In genomic region chr3:181912384-181912783, GRCh38 we compare ENCODE assay signal across 34 cellular contexts.
A peak's percentile ranks its signal among the peaks of the same experiment; 100 is the strongest.
DNase-seq lines count a peak whose midpoint lies in the region; ATAC-seq and TF ChIP-seq lines count a peak whose summit lies in the region.
"Had no signal": no experiment of that assay in that cellular context is flagged by ENCODE, and none has a peak within 500 bp of the region (broad histone marks: within the 10 kb centered on the region; RNA-seq: fewer than 3 reads in every experiment).

No MANE protein-coding gene starts in this region.

- no peaks in the 10 kb centered on the region for H3F3A ChIP-seq in OCI-LY1 (ENCODE audit: insufficient read depth, low read length)

- H3K4me1 ChIP-seq in OCI-LY1 (ENCODE audit: insufficient read depth, low read length, severe bottlenecking): peaks cover 81% of the 10 kb centered on the region
- H3K4me1 ChIP-seq in aorta (ENCODE audit: control insufficient read depth in 1 of 2, insufficient read depth in 2 of 2, low read length in 2 of 2): no peaks in the 10 kb centered on the region
- H3K4me1 ChIP-seq: gastrocnemius medialis, psoas muscle, uterus had no signal

- no peaks in the 10 kb centered on the region for H3K9me3 ChIP-seq in OCI-LY1 (ENCODE audit: low read length)
- H3K9me3 ChIP-seq in aorta (ENCODE audit: control insufficient read depth, low read length): no peaks in the 10 kb centered on the region
- H3K9me3 ChIP-seq: gastrocnemius medialis, mucosa of descending colon, psoas muscle, stomach, uterus had no signal

- H3K9me2 ChIP-seq in OCI-LY1 (ENCODE audit: low read depth, low read length): no peaks in the 10 kb centered on the region

- TF ChIP-seq CTCF in OCI-LY1 (IDR thresholded peaks at IDR 0.05; ENCODE audit: low read length): no peak

- no peak for DNase-seq in NCI-H2196 treated with DMSO at 0.1 percent for 48 hours (lab: John Stamatoyannopoulos, UW; ENCODE audit: unreplicated experiment)
- DNase-seq in C1 segment of cervical spinal cord (lab: John Stamatoyannopoulos, UW): no peak
- no peak for DNase-seq in aorta
- DNase-seq: 8988T; activated CD4-positive, alpha-beta T cell treated with anti-CD3 and anti-CD28 coated beads for 4 hours; activated CD8-positive, alpha-beta T cell treated with anti-CD3 and anti-CD28 coated beads, Interleukin-2, amount 10 ng/mL, durations not matched to agents 7 days and 5 days; amniotic stem cell; brain microvascular endothelial cell; dorsolateral prefrontal cortex; gastrocnemius medialis; GOT3; HFFc6; mucosa of descending colon; natural killer cell; NCI-H1092; NCI-H187; NCI-H2171; NCI-H510A treated with DMSO at 0.1 percent for 48 hours; NK-92 treated with Interleukin-12 subunit alpha and Interleukin-12 subunit beta, amount 100 ng/mL, for 24 hours; psoas muscle; SHP77; stimulated activated CD4-positive, alpha-beta T cell treated with anti-CD3 and anti-CD28 coated beads, Interleukin-12 subunit alpha, Interleukin-12 subunit beta, amount 100 ng/mL, for 4 hours; stimulated activated CD4-positive, alpha-beta T cell treated with anti-CD3 and anti-CD28 coated beads, Interleukin-2, amount 100 ng/mL, for 48 hours; stomach; uterus had no signal

- H3K27ac ChIP-seq in OCI-LY1 (ENCODE audit: low read depth, low read length, poor library complexity, severe bottlenecking) (peak overlapping the region; percentile 39), aorta (ENCODE audit: low read depth in 1 of 2, low read length in 2 of 2) (no peak overlapping the region)
- H3K27ac ChIP-seq: brain microvascular endothelial cell, dorsolateral prefrontal cortex, gastrocnemius medialis, psoas muscle, stomach, uterus had no signal

- 0 out of 2 replicates have a peak overlapping the region, but pooled peaks have one; percentile 4 for H3K4me2 ChIP-seq in OCI-LY1 (ENCODE audit: low read length)

- H3K36me3 ChIP-seq in OCI-LY1 (ENCODE audit: insufficient read depth, low read length) (no peaks in the 10 kb centered on the region; the same call in 1 of the 2 replicates), aorta (ENCODE audit: control insufficient read depth in 1 of 2, insufficient read depth in 2 of 2, low read length in 1 of 2) (no peaks in the 10 kb centered on the region)
- H3K36me3 ChIP-seq: brain microvascular endothelial cell, gastrocnemius medialis, stomach, uterus had no signal

- ATAC-seq in GM18502 (IDR thresholded peaks at IDR 0.05; ENCODE audit: poor library complexity, unreplicated experiment) (peak; percentile 42), GM21526 (IDR thresholded peaks at IDR 0.05; ENCODE audit: low FRiP score, unreplicated experiment) (peak; percentile 84), HG03025 (IDR thresholded peaks at IDR 0.05; ENCODE audit: low FRiP score, unreplicated experiment) (peak; percentile 90), aorta (ENCODE audit: low FRiP score) (no peak), GM21423 (IDR thresholded peaks at IDR 0.05; ENCODE audit: unreplicated experiment) (no peak)
- ATAC-seq: activated CD8-positive, alpha-beta T cell treated with anti-CD3 and anti-CD28 coated beads, Interleukin-2, amount 10 ng/mL, durations not matched to agents 7 days and 5 days; activated T-helper 17 cell treated with anti-CD3 and anti-CD28 coated beads, Interleukin-2, amount 50 U/mL, for 72 hours; gastrocnemius medialis; K562; mucosa of descending colon; natural killer cell; Panc1; psoas muscle; sciatic nerve had no signal

- H3K79me2 ChIP-seq in OCI-LY1 (ENCODE audit: insufficient read depth, low read length): no peaks in the 10 kb centered on the region

- H3K9ac ChIP-seq in OCI-LY1 (ENCODE audit: low read length): no peak overlapping the region

- H3K27me3 ChIP-seq in OCI-LY1 (ENCODE audit: insufficient read depth, low read length) (no peaks in the 10 kb centered on the region), aorta (ENCODE audit: control insufficient read depth in 1 of 2, insufficient read depth in 2 of 2, low read length in 1 of 2) (no peaks in the 10 kb centered on the region)
- H3K27me3 ChIP-seq: brain microvascular endothelial cell, dorsolateral prefrontal cortex, gastrocnemius medialis, stomach, uterus had no signal

- 71 to 73% methylated on average over 4 of the region's 4 CpGs for WGBS in aorta, 2 donors

- no peaks in the 10 kb centered on the region for H4K20me1 ChIP-seq in OCI-LY1 (ENCODE audit: insufficient read depth, low read length)

- H3K4me3 ChIP-seq in OCI-LY1 (ENCODE audit: low read depth, low read length, poor library complexity, severe bottlenecking) (no peak overlapping the region), aorta (ENCODE audit: low read length in 2 of 2) (no peak overlapping the region)
- H3K4me3 ChIP-seq: dorsolateral prefrontal cortex, gastrocnemius medialis, K562, mucosa of descending colon, psoas muscle, stomach, uterus had no signal

- no peak overlapping the region for H2AFZ ChIP-seq in OCI-LY1 (ENCODE audit: low read length)

- intact Hi-C loops in aorta (cut with DNase I): no loop called here

Comparison
In these comparisons a context has a peak if more than half of its experiments do, and no peak if none do; other contexts are left out.
1. ATAC-seq: peak in GM18502 (single experiment), GM21526 (single experiment) and HG03025 (single experiment); none in aorta (single experiment) and GM21423 (single experiment).